18 cellular contexts compared by ENCODE assay signal in genomic region chr16:54647216-54647615, GRCh38.
"Had no signal": no experiment of that assay in that cellular context is flagged by ENCODE, and none has a peak within 500 bp of the region (broad histone marks: within the 10 kb centered on the region; RNA-seq: fewer than 3 reads in every experiment).

No MANE protein-coding gene starts in this region.

- H3K4me1 ChIP-seq: sigmoid colon had no signal

- H3K27ac ChIP-seq: ovary, sigmoid colon had no signal

- ATAC-seq: activated CD8-positive, alpha-beta T cell treated with anti-CD3 and anti-CD28 coated beads for 36 hours; activated naive CD4-positive, alpha-beta T cell treated with anti-CD3 and anti-CD28 coated beads, Interleukin-2, amount 50 U/mL, for 72 hours; left ventricle myocardium superior; WTC11 had no signal

- H3K36me3 Mint-ChIP-seq: activated naive CD4-positive, alpha-beta T cell treated with anti-CD3 and anti-CD28 coated beads, Interleukin-2, amount 50 U/mL, for 72 hours; brain had no signal

- H3K27ac Mint-ChIP-seq: activated CD8-positive, alpha-beta T cell treated with anti-CD3 and anti-CD28 coated beads for 36 hours; activated naive CD4-positive, alpha-beta T cell treated with anti-CD3 and anti-CD28 coated beads, Interleukin-2, amount 50 U/mL, for 72 hours; dendritic cell treated with granulocyte-macrophage colony-stimulating factor and Interleukin-4, amounts not matched to agents 40 ng/mL and 50 ng/mL, for 4 days; WTC11 had no signal

- DNase-seq: activated CD4-positive, alpha-beta T cell treated with anti-CD3 and anti-CD28 coated beads for 48 hours; activated CD8-positive, alpha-beta T cell treated with anti-CD3 and anti-CD28 coated beads for 36 hours; activated gamma-delta T cell; activated T-cell treated with anti-CD3 and anti-CD28 coated beads, Interleukin-2, amount 50 U/mL, for 48 hours; amniotic stem cell; cerebellar nuclear complex; effector memory CD4-positive, alpha-beta T cell; kidney; left ventricle myocardium superior; mesenchymal stem cell; ovary; sigmoid colon; stimulated activated CD4-positive, alpha-beta T cell treated with anti-CD3 and anti-CD28 coated beads, Interleukin-2, amount 100 ng/mL, for 24 hours; SW 1271 had no signal

- H3K27me3 ChIP-seq: ovary had no signal

- H3K4me3 ChIP-seq: ovary, sigmoid colon had no signal

- H3K36me3 ChIP-seq: ovary, sigmoid colon had no signal

- H3K4me3 Mint-ChIP-seq: activated CD8-positive, alpha-beta T cell treated with anti-CD3 and anti-CD28 coated beads for 36 hours; brain; dendritic cell treated with granulocyte-macrophage colony-stimulating factor and Interleukin-4, amounts not matched to agents 40 ng/mL and 50 ng/mL, for 4 days; WTC11 had no signal

- H3K9me3 Mint-ChIP-seq: activated CD8-positive, alpha-beta T cell treated with anti-CD3 and anti-CD28 coated beads for 36 hours; dendritic cell treated with granulocyte-macrophage colony-stimulating factor and Interleukin-4, amounts not matched to agents 40 ng/mL and 50 ng/mL, for 4 days had no signal

- H3K9me3 ChIP-seq: ovary, sigmoid colon had no signal
